13 cellular contexts compared by ENCODE assay signal in genomic region chr3:9033867-9034266, GRCh38.
"Had no signal": no experiment of that assay in that cellular context is flagged by ENCODE, and none has a peak within 500 bp of the region (broad histone marks: within the 10 kb centered on the region; RNA-seq: fewer than 3 reads in every experiment).

No MANE protein-coding gene starts in this region.

- H3K36me3 Mint-ChIP-seq: memory B cell, natural killer cell had no signal

- H3K27ac Mint-ChIP-seq: memory B cell, natural killer cell had no signal

- H3K27me3 Mint-ChIP-seq: memory B cell had no signal

- H3K27me3 ChIP-seq: ascending aorta, cardiac muscle cell had no signal

- H3K9me3 Mint-ChIP-seq: memory B cell, natural killer cell had no signal

- H3K27ac ChIP-seq: ascending aorta, cardiac muscle cell, thoracic aorta, WERI-Rb-1 had no signal

- FAIRE-seq: endometrium had no signal

- H3K36me3 ChIP-seq: ascending aorta, cardiac muscle cell, thoracic aorta, WERI-Rb-1 had no signal

- H3K9me3 ChIP-seq: ascending aorta, thoracic aorta had no signal

- H3K4me3 Mint-ChIP-seq: memory B cell, natural killer cell had no signal

- H3K4me1 Mint-ChIP-seq: natural killer cell had no signal

- DNase-seq: activated CD8-positive, alpha-beta memory T cell treated with anti-CD3 and anti-CD28 coated beads for 24 hours; hypothalamus; left ventricle myocardium superior; natural killer cell; retina; stimulated activated CD4-positive, alpha-beta T cell treated with anti-CD3 and anti-CD28 coated beads, Interleukin-12 subunit alpha, Interleukin-12 subunit beta, amount 100 ng/mL, for 4 hours; WERI-Rb-1 had no signal

- ATAC-seq: esophagus mucosa, left ventricle myocardium superior, natural killer cell had no signal

- H3K4me3 ChIP-seq: ascending aorta, cardiac muscle cell, thoracic aorta had no signal
